29 cellular contexts compared by ENCODE assay signal in genomic region chr2:34836361-34836760, GRCh38.
"Had no signal": no experiment of that assay in that cellular context is flagged by ENCODE, and none has a peak within 500 bp of the region (broad histone marks: within the 10 kb centered on the region; RNA-seq: fewer than 3 reads in every experiment).

No MANE protein-coding gene starts in this region.

- DNase-seq: activated B cell treated with CpG ODN at 0.5 μM for 24 hours; activated CD4-positive, alpha-beta memory T cell treated with anti-CD3 and anti-CD28 coated beads for 36 hours; activated CD4-positive, alpha-beta T cell treated with anti-CD3 and anti-CD28 coated beads for 4 hours; activated CD4-positive, alpha-beta T cell treated with anti-CD3 and anti-CD28 coated beads, Interleukin-2, amount 10 ng/mL, durations not matched to agents 24 days and 14 days; activated CD4-positive, alpha-beta T cell treated with anti-CD3 and anti-CD28 coated beads, Interleukin-2, amount 50 U/mL, for 1 hour; activated CD4-positive, alpha-beta T cell treated with anti-CD3 and anti-CD28 coated beads, Interleukin-2, amount 50 U/mL, for 4 hours; activated CD4-positive, CD25-positive, alpha-beta regulatory T cell treated with anti-CD3 and anti-CD28 coated beads, Interleukin-2, amount 50 U/mL, for 72 hours; activated CD8-positive, alpha-beta memory T cell treated with anti-CD3 and anti-CD28 coated beads, Interleukin-2, amount 50 U/mL, for 4 hours; activated CD8-positive, alpha-beta T cell treated with anti-CD3 and anti-CD28 coated beads for 36 hours; activated effector memory CD4-positive, alpha-beta T cell treated with Interleukin-2 at 50 U/mL for 16 hours; activated gamma-delta T cell; activated naive CD4-positive, alpha-beta T cell treated with anti-CD3 and anti-CD28 coated beads, Interleukin-2, amount 10 ng/mL, durations not matched to agents 7 days and 5 days; activated naive CD4-positive, alpha-beta T cell treated with Interleukin-2 at 50 U/mL for 16 hours; activated naive CD8-positive, alpha-beta T cell treated with anti-CD3 and anti-CD28 coated beads, Interleukin-2, amount 10 ng/mL, durations not matched to agents 7 days and 5 days; activated naive CD8-positive, alpha-beta T cell treated with anti-CD3 and anti-CD28 coated beads, Interleukin-2, amount 50 U/mL, for 24 hours; activated T-cell treated with anti-CD3 and anti-CD28 coated beads for 4 hours; activated T-cell treated with anti-CD3 and anti-CD28 coated beads, Interleukin-2, amount 50 U/mL, for 1 hour; activated T-cell treated with anti-CD3 and anti-CD28 coated beads, Interleukin-2, amount 50 U/mL, for 4 hours; activated T-cell treated with anti-CD3 and anti-CD28 coated beads, Interleukin-2, amount 50 U/mL, for 72 hours; amygdala; anterior cingulate cortex; central memory CD4-positive, alpha-beta T cell; SW 1271; T-helper 1 cell; T-helper 2 cell; T-helper 9 cell had no signal

- H3K9me3 ChIP-seq: ascending aorta had no signal

- H3K4me3 ChIP-seq: ascending aorta had no signal

- ATAC-seq: activated CD8-positive, alpha-beta T cell treated with anti-CD3 and anti-CD28 coated beads for 36 hours; activated naive CD8-positive, alpha-beta T cell treated with anti-CD3 and anti-CD28 coated beads, Interleukin-2, amount 50 U/mL, for 24 hours; activated T-cell treated with anti-CD3 and anti-CD28 coated beads, Interleukin-2, amount 50 U/mL, for 4 hours; activated T-cell treated with anti-CD3 and anti-CD28 coated beads, Interleukin-2, amount 50 U/mL, for 72 hours; activated T-helper 17 cell treated with anti-CD3 and anti-CD28 coated beads, Interleukin-2, amount 50 U/mL, for 72 hours had no signal

- H3K4me1 ChIP-seq: ascending aorta had no signal

- H3K27me3 ChIP-seq: ascending aorta had no signal

- H3K36me3 ChIP-seq: ascending aorta had no signal

- H3K27ac ChIP-seq: ascending aorta, VCaP had no signal
